In genomic region chr9:22054076-22054475, GRCh38 we compare ENCODE assay signal across 17 cellular contexts. TPM values are rescaled to one million over a fixed set of nuclear protein-coding genes. Genes with fewer than 3 reads are reported as not detected.
DNase-seq lines count a peak whose midpoint lies in the region; ATAC-seq and TF ChIP-seq lines count a peak whose summit lies in the region.
"Had no signal": no experiment of that assay in that cellular context is flagged by ENCODE, and none has a peak within 500 bp of the region (broad histone marks: within the 10 kb centered on the region; RNA-seq: fewer than 3 reads in every experiment).

No MANE protein-coding gene starts in this region.

- H2AFZ ChIP-seq in ACC112 (ENCODE audit: low read length, unreplicated experiment), result no peak overlapping the region
- no peak overlapping the region for H2AFZ ChIP-seq in IMR-90 (replicated peaks; ENCODE audit: low read length, poor library complexity)

- intact Hi-C loops in IMR-90 (cut with micrococcal nuclease), result loop anchor here (5.0 kb wide), 1 partner anchor 183 kb away; no protein-coding TSS in a partner anchor
- intact Hi-C loops in activated T-helper 1 cell treated with anti-CD3 and anti-CD28 coated beads, Interleukin-12 subunit alpha, Interleukin-12 subunit beta, Interleukin-2, Interleukin-4 antibody, amounts not matched to agents 30 ng/mL and 10 ng/mL and 1 ng/mL, durations not matched to agents 14 hours and 24 hours and 36 hours (cut with micrococcal nuclease), result loop anchor here (5.0 kb wide), 2 partner anchors 123 to 158 kb away; no protein-coding TSS in a partner anchor
- intact Hi-C loops in activated CD4-positive, alpha-beta T cell treated with anti-CD3 and anti-CD28 coated beads for 36 hours (cut with DNase I, micrococcal nuclease), result loop anchor here (5.0 to 10.0 kb wide), 3 partner anchors 53 to 699 kb away; partner anchors contain the start of gene IFNA6 (in 1 of the 2)

- H3K27me3 Mint-ChIP-seq in activated T-helper 1 cell treated with anti-CD3 and anti-CD28 coated beads, Interleukin-12 subunit alpha, Interleukin-12 subunit beta, Interleukin-2, Interleukin-4 antibody, amounts not matched to agents 30 ng/mL and 10 ng/mL and 1 ng/mL, durations not matched to agents 14 hours and 24 hours and 36 hours (ENCODE audit: insufficient read depth), result peaks cover 19% of the 10 kb centered on the region
- H3K27me3 Mint-ChIP-seq in stimulated activated memory B cell treated with anti-CD40 and anti-IgM and Interleukin-4, amounts not matched to agents 10 μg/mL and 1 μg/mL and 100 μg/mL, for 72 hours, result no peaks in the 10 kb centered on the region
- peaks cover 13% of the 10 kb centered on the region for H3K27me3 Mint-ChIP-seq in activated CD4-positive, alpha-beta T cell treated with anti-CD3 and anti-CD28 coated beads for 36 hours
- H3K27me3 Mint-ChIP-seq: B cell; CD4-positive, alpha-beta T cell had no signal

- peaks cover 3% of the 10 kb centered on the region; the same call in 1 of the 2 replicates for H3K9me1 ChIP-seq in IMR-90 (ENCODE audit: insufficient read depth, low read length)

- no peak overlapping the region for H2BK5ac ChIP-seq in IMR-90 (ENCODE audit: low read depth, low read length, poor library complexity, severe bottlenecking)

- no peak overlapping the region for H3K56ac ChIP-seq in IMR-90 (ENCODE audit: extremely low read depth, insufficient read depth, low read length)

- no peak overlapping the region for H3K4me2 ChIP-seq in IMR-90 (ENCODE audit: low read depth, low read length)

- H3K4me3 Mint-ChIP-seq in activated T-helper 1 cell treated with anti-CD3 and anti-CD28 coated beads, Interleukin-12 subunit alpha, Interleukin-12 subunit beta, Interleukin-2, Interleukin-4 antibody, amounts not matched to agents 30 ng/mL and 10 ng/mL and 1 ng/mL, durations not matched to agents 14 hours and 24 hours and 36 hours, result no peak overlapping the region
- no peak overlapping the region for H3K4me3 Mint-ChIP-seq in stimulated activated memory B cell treated with anti-CD40 and anti-IgM and Interleukin-4, amounts not matched to agents 10 μg/mL and 1 μg/mL and 100 μg/mL, for 72 hours
- H3K4me3 Mint-ChIP-seq in activated CD4-positive, alpha-beta T cell treated with anti-CD3 and anti-CD28 coated beads for 36 hours, result no peak overlapping the region
- H3K4me3 Mint-ChIP-seq: B cell; CD4-positive, alpha-beta T cell had no signal

- H3K36me3 Mint-ChIP-seq in activated T-helper 1 cell treated with anti-CD3 and anti-CD28 coated beads, Interleukin-12 subunit alpha, Interleukin-12 subunit beta, Interleukin-2, Interleukin-4 antibody, amounts not matched to agents 30 ng/mL and 10 ng/mL and 1 ng/mL, durations not matched to agents 14 hours and 24 hours and 36 hours (ENCODE audit: low read depth), result peaks cover 7% of the 10 kb centered on the region
- peaks cover 4% of the 10 kb centered on the region for H3K36me3 Mint-ChIP-seq in stimulated activated memory B cell treated with anti-CD40 and anti-IgM and Interleukin-4, amounts not matched to agents 10 μg/mL and 1 μg/mL and 100 μg/mL, for 72 hours
- H3K36me3 Mint-ChIP-seq in activated CD4-positive, alpha-beta T cell treated with anti-CD3 and anti-CD28 coated beads for 36 hours (ENCODE audit: low read depth), result no peaks in the 10 kb centered on the region

- peaks cover 32% of the 10 kb centered on the region for H3K4me1 Mint-ChIP-seq in activated T-helper 1 cell treated with anti-CD3 and anti-CD28 coated beads, Interleukin-12 subunit alpha, Interleukin-12 subunit beta, Interleukin-2, Interleukin-4 antibody, amounts not matched to agents 30 ng/mL and 10 ng/mL and 1 ng/mL, durations not matched to agents 14 hours and 24 hours and 36 hours (ENCODE audit: low read depth)
- H3K4me1 Mint-ChIP-seq in stimulated activated memory B cell treated with anti-CD40 and anti-IgM and Interleukin-4, amounts not matched to agents 10 μg/mL and 1 μg/mL and 100 μg/mL, for 72 hours, result peaks cover 16% of the 10 kb centered on the region
- peaks cover 30% of the 10 kb centered on the region for H3K4me1 Mint-ChIP-seq in activated CD4-positive, alpha-beta T cell treated with anti-CD3 and anti-CD28 coated beads for 36 hours

- no peaks in the 10 kb centered on the region for H3K79me2 ChIP-seq in ACC112 (ENCODE audit: control insufficient read depth, insufficient read depth, low read length, unreplicated experiment)

- H3K9me3 ChIP-seq in IMR-90 (ENCODE audit: control insufficient read depth, insufficient read depth, low read length), result no peaks in the 10 kb centered on the region
- no peaks in the 10 kb centered on the region for H3K9me3 ChIP-seq in SJSA1 (replicated peaks)

- in situ Hi-C loops in IMR-90 (cut with MboI; ENCODE audit: low sequenced_read_pairs) (no loop called here), G401 (cut with HindIII; ENCODE audit: low sequenced_read_pairs) (no loop called here)

- no peak overlapping the region for H2AK5ac ChIP-seq in IMR-90 (ENCODE audit: low read depth, low read length)

- no peak overlapping the region for H2BK15ac ChIP-seq in IMR-90 (ENCODE audit: low read depth, low read length)

- H2BK120ac ChIP-seq in IMR-90 (ENCODE audit: low read depth, low read length), result no peak overlapping the region

- peak; percentile 22 for DNase-seq in IMR-90
- DNase-seq in SJSA1 (ENCODE audit: low read depth in 1 of 2, low spot score in 2 of 2), result no peak
- peak; percentile 81 for DNase-seq in choroid plexus epithelial cell (ENCODE audit: low read depth)
- DNase-seq in activated T-helper 1 cell treated with anti-CD3 and anti-CD28 coated beads, Interleukin-12 subunit alpha, Interleukin-12 subunit beta, Interleukin-2, Interleukin-4 antibody, amounts not matched to agents 30 ng/mL and 10 ng/mL and 1 ng/mL, durations not matched to agents 14 hours and 24 hours and 36 hours (ENCODE audit: low spot score), result no peak
- DNase-seq in G401 (ENCODE audit: low spot score), result no peak
- no peak for DNase-seq in activated CD4-positive, alpha-beta T cell treated with anti-CD3 and anti-CD28 coated beads for 36 hours
- DNase-seq: C1 segment of cervical spinal cord; CD4-positive, alpha-beta T cell; DMS79; GDM1; HCEC 1CT had no signal

- H3K9ac ChIP-seq in IMR-90 (ENCODE audit: low read depth, low read length), result no peak overlapping the region

- WGBS in IMR-90 (ENCODE audit: extremely low coverage in 2 of 2, insufficient read length in 1 of 2), 2 experiments, result no CpG with 5 or more reads among the region's 3 CpGs

- peaks cover 3% of the 10 kb centered on the region for H3K9me3 Mint-ChIP-seq in activated T-helper 1 cell treated with anti-CD3 and anti-CD28 coated beads, Interleukin-12 subunit alpha, Interleukin-12 subunit beta, Interleukin-2, Interleukin-4 antibody, amounts not matched to agents 30 ng/mL and 10 ng/mL and 1 ng/mL, durations not matched to agents 14 hours and 24 hours and 36 hours
- H3K9me3 Mint-ChIP-seq in stimulated activated memory B cell treated with anti-CD40 and anti-IgM and Interleukin-4, amounts not matched to agents 10 μg/mL and 1 μg/mL and 100 μg/mL, for 72 hours, result no peaks in the 10 kb centered on the region
- no peaks in the 10 kb centered on the region for H3K9me3 Mint-ChIP-seq in activated CD4-positive, alpha-beta T cell treated with anti-CD3 and anti-CD28 coated beads for 36 hours (ENCODE audit: low read depth)
- H3K9me3 Mint-ChIP-seq: CD4-positive, alpha-beta T cell had no signal

- TF ChIP-seq POLR2A in IMR-90 (IDR thresholded peaks at IDR 0.05; ENCODE audit: low read depth, low read length), result no peak

- H3K23ac ChIP-seq in IMR-90 (ENCODE audit: low read depth, low read length), result no peak overlapping the region

- no peak for TF ChIP-seq CTCF in IMR-90 (conservative IDR thresholded peaks at IDR 0.05; ENCODE audit: low read depth, low read length)
- TF ChIP-seq CTCF in choroid plexus epithelial cell (conservative IDR thresholded peaks at IDR 0.05; ENCODE audit: low read depth, low read length), result no peak

- H3K4me3 ChIP-seq in ACC112 (ENCODE audit: low read depth, low read length) (no peak overlapping the region), IMR-90 (ENCODE audit: insufficient read depth, low read depth, low read length) (no peak overlapping the region), SJSA1 (no peak overlapping the region), choroid plexus epithelial cell (ENCODE audit: low read depth, low read length) (no peak overlapping the region)

- no peak overlapping the region for H3K14ac ChIP-seq in IMR-90 (replicated peaks; ENCODE audit: low read depth, low read length)

- H4K91ac ChIP-seq in IMR-90 (ENCODE audit: insufficient read depth, low read depth, low read length), result no peak overlapping the region

- no TSS peak for BruUV-seq in IMR-90 (replicated peaks; lab: Mats Ljungman, UMichigan)

- CTCF ChIA-PET in IMR-90 (lab: Yijun Ruan, JAX), result interaction anchor here (0.6 to 3.0 kb wide), 2 partner anchors 63 to 185 kb away, joined by 3 to 11 read pairs; no protein-coding TSS in a partner anchor
- CTCF ChIA-PET in activated CD4-positive, alpha-beta T cell treated with anti-CD3 and anti-CD28 coated beads for 36 hours (lab: Charles Lee), result interaction anchor here (0.6 to 1.5 kb wide), 4 partner anchors 15 to 1916 kb away, joined by 3 to 4 read pairs (median 3); no protein-coding TSS in a partner anchor

- ATAC-seq in IMR-90 (ENCODE audit: low read depth), result no peak
- no peak for ATAC-seq in stimulated activated memory B cell treated with anti-CD40 and anti-IgM and Interleukin-4, amounts not matched to agents 10 μg/mL and 1 μg/mL and 100 μg/mL, for 72 hours
- no peak for ATAC-seq in activated CD4-positive, alpha-beta T cell treated with anti-CD3 and anti-CD28 coated beads for 36 hours

- no peak overlapping the region for H2BK20ac ChIP-seq in IMR-90 (ENCODE audit: low read depth, low read length)

- POLR2A ChIA-PET in IMR-90 (lab: Charles Lee; ENCODE audit: unreplicated experiment), result interaction anchor here (0.6 kb wide), 1 partner anchor 49 kb away, joined by 3 read pairs; no protein-coding TSS in a partner anchor
- POLR2A ChIA-PET in activated CD4-positive, alpha-beta T cell treated with anti-CD3 and anti-CD28 coated beads for 36 hours (lab: Charles Lee), result no interaction called here

- H3K4ac ChIP-seq in IMR-90 (ENCODE audit: low read depth, low read length), result no peak overlapping the region

- no peak overlapping the region for H3K27ac Mint-ChIP-seq in activated T-helper 1 cell treated with anti-CD3 and anti-CD28 coated beads, Interleukin-12 subunit alpha, Interleukin-12 subunit beta, Interleukin-2, Interleukin-4 antibody, amounts not matched to agents 30 ng/mL and 10 ng/mL and 1 ng/mL, durations not matched to agents 14 hours and 24 hours and 36 hours
- H3K27ac Mint-ChIP-seq in stimulated activated memory B cell treated with anti-CD40 and anti-IgM and Interleukin-4, amounts not matched to agents 10 μg/mL and 1 μg/mL and 100 μg/mL, for 72 hours, result no peak overlapping the region
- no peak overlapping the region for H3K27ac Mint-ChIP-seq in activated CD4-positive, alpha-beta T cell treated with anti-CD3 and anti-CD28 coated beads for 36 hours
- H3K27ac Mint-ChIP-seq: B cell; CD4-positive, alpha-beta T cell had no signal

- H3K27me3 ChIP-seq in ACC112 (ENCODE audit: insufficient read depth, low read length), result no peaks in the 10 kb centered on the region
- no peaks in the 10 kb centered on the region for H3K27me3 ChIP-seq in IMR-90 (ENCODE audit: control insufficient read depth, insufficient read depth, low read length)
- H3K27me3 ChIP-seq in SJSA1 (replicated peaks), result no peaks in the 10 kb centered on the region

- no peak for TF ChIP-seq RAD21 in IMR-90 (IDR thresholded peaks at IDR 0.05; ENCODE audit: low read length)

- H3K18ac ChIP-seq in IMR-90 (ENCODE audit: low read depth, low read length), result no peak overlapping the region

- dilution Hi-C loops in IMR-90 (cut with HindIII; ENCODE audit: low sequenced_read_pairs, unreplicated experiment), result no loop called here

- H4K5ac ChIP-seq in IMR-90 (ENCODE audit: low read depth, low read length), result no peak overlapping the region

- H2AK9ac ChIP-seq in IMR-90 (replicated peaks; ENCODE audit: low read depth, low read length, poor library complexity), result no peak overlapping the region

- H3K27ac ChIP-seq in ACC112 (ENCODE audit: low read depth, low read length), result peak overlapping the region; percentile 86; the same call in 1 of the 2 replicates
- no peak overlapping the region for H3K27ac ChIP-seq in IMR-90 (ENCODE audit: insufficient read depth, low read length)
- H3K27ac ChIP-seq in SJSA1, result 0 out of 2 replicates have a peak overlapping the region, but pooled peaks have one; percentile 81
- H3K27ac ChIP-seq: HL-60 had no signal

- H3K4me1 ChIP-seq in ACC112 (ENCODE audit: control insufficient read depth, insufficient read depth, low read length, unreplicated experiment) (peaks cover 55% of the 10 kb centered on the region), IMR-90 (ENCODE audit: control insufficient read depth, insufficient read depth, low read length) (peaks cover 2% of the 10 kb centered on the region), SJSA1 (replicated peaks) (peaks cover 39% of the 10 kb centered on the region)

- H4K8ac ChIP-seq in IMR-90 (ENCODE audit: low read depth in 2 of 2, low read length in 2 of 2), result no peak overlapping the region

- H3K79me1 ChIP-seq in IMR-90 (ENCODE audit: low read depth in 1 of 2, low read length in 2 of 2), result no peaks in the 10 kb centered on the region

- H3K36me3 ChIP-seq in ACC112 (ENCODE audit: insufficient read depth, low read length), result peaks cover 13% of the 10 kb centered on the region
- no peaks in the 10 kb centered on the region for H3K36me3 ChIP-seq in IMR-90 (ENCODE audit: control insufficient read depth, insufficient read depth, low read length)
- peaks cover 2% of the 10 kb centered on the region for H3K36me3 ChIP-seq in SJSA1

- peaks cover 3% of the 10 kb centered on the region; the same call in 1 of the 2 replicates for H4K20me1 ChIP-seq in IMR-90 (ENCODE audit: insufficient read depth, low read length)

RNA-seq across cellular contexts. Expression of gene CDKN2B, which starts 45.0 kb away (rescaled TPM):
- 3.6 and 5.6 TPM in 2 replicates for total RNA-seq in IMR-90 (2012; rRNA removed)
- polyA plus RNA-seq in IMR-90 (2012; rRNA removed), result 7.3 and 8.2 TPM in 2 replicates
- polyA plus RNA-seq in IMR-90 (2012; cell fraction: cytosol; rRNA removed), result 4.0 and 5.4 TPM in 2 replicates
- polyA plus RNA-seq in IMR-90 (2012; cell fraction: nucleus; rRNA removed; ENCODE audit: low replicate concordance), result 20.4 and 30.8 TPM in 2 replicates
- total RNA-seq in SJSA1 (2014; rRNA removed; shearing (Covaris generic)), result 22.3 and 29.6 TPM in 2 replicates
- total RNA-seq in activated T-helper 1 cell treated with anti-CD3 and anti-CD28 coated beads, Interleukin-12 subunit alpha, Interleukin-12 subunit beta, Interleukin-2, Interleukin-4 antibody, amounts not matched to agents 30 ng/mL and 10 ng/mL and 1 ng/mL, durations not matched to agents 14 hours and 24 hours and 36 hours, result 0.73 and 0.76 TPM in 2 replicates
- 0.61 and 2.6 TPM in 2 replicates for total RNA-seq in G401 (2014; rRNA removed; shearing (Covaris generic))
- not detected for total RNA-seq in activated CD4-positive, alpha-beta T cell treated with anti-CD3 and anti-CD28 coated beads for 36 hours
- total RNA-seq: A172; CD4-positive, alpha-beta T cell; H4 had no signal

RNA-seq across cellular contexts. Expression of gene CDKN2B-AS1, which starts 59.5 kb away (rescaled TPM):
- 1.1 and 1.7 TPM in 2 replicates for total RNA-seq in IMR-90 (2012; rRNA removed)
- 0.70 and 1.0 TPM in 2 replicates for polyA plus RNA-seq in IMR-90 (2012; rRNA removed)
- polyA plus RNA-seq in IMR-90 (2012; cell fraction: cytosol; rRNA removed), result 0.12 and 0.25 TPM in 2 replicates
- polyA plus RNA-seq in IMR-90 (2012; cell fraction: nucleus; rRNA removed; ENCODE audit: low replicate concordance), result 0.82 and 7.2 TPM in 2 replicates
- total RNA-seq in SJSA1 (2014; rRNA removed; shearing (Covaris generic)), result 2.6 and 7.5 TPM in 2 replicates
- 1.2 and 1.4 TPM in 2 replicates for total RNA-seq in activated T-helper 1 cell treated with anti-CD3 and anti-CD28 coated beads, Interleukin-12 subunit alpha, Interleukin-12 subunit beta, Interleukin-2, Interleukin-4 antibody, amounts not matched to agents 30 ng/mL and 10 ng/mL and 1 ng/mL, durations not matched to agents 14 hours and 24 hours and 36 hours
- not detected in 2 replicates for total RNA-seq in G401 (2014; rRNA removed; shearing (Covaris generic))
- total RNA-seq in activated CD4-positive, alpha-beta T cell treated with anti-CD3 and anti-CD28 coated beads for 36 hours, result under 1 TPM; 0.21 to 0.23 TPM
- total RNA-seq: A172, H4 had no signal

RNA-seq across cellular contexts. Expression of gene CDKN2A, which starts 59.9 kb away (rescaled TPM):
- total RNA-seq in IMR-90 (2012; rRNA removed), result 11.3 and 17.5 TPM in 2 replicates
- 75.3 and 143 TPM in 2 replicates for polyA plus RNA-seq in IMR-90 (2012; rRNA removed)
- 94.9 and 145 TPM in 2 replicates for polyA plus RNA-seq in IMR-90 (2012; cell fraction: cytosol; rRNA removed)
- polyA plus RNA-seq in IMR-90 (2012; cell fraction: nucleus; rRNA removed; ENCODE audit: low replicate concordance), result 55.5 and 101 TPM in 2 replicates
- 198 and 290 TPM in 2 replicates for total RNA-seq in SJSA1 (2014; rRNA removed; shearing (Covaris generic))
- total RNA-seq in activated T-helper 1 cell treated with anti-CD3 and anti-CD28 coated beads, Interleukin-12 subunit alpha, Interleukin-12 subunit beta, Interleukin-2, Interleukin-4 antibody, amounts not matched to agents 30 ng/mL and 10 ng/mL and 1 ng/mL, durations not matched to agents 14 hours and 24 hours and 36 hours, result 5.0 and 5.4 TPM in 2 replicates
- total RNA-seq in G401 (2014; rRNA removed; shearing (Covaris generic)), result 8.4 and 14.6 TPM in 2 replicates
- total RNA-seq in activated CD4-positive, alpha-beta T cell treated with anti-CD3 and anti-CD28 coated beads for 36 hours, result 1 to 10 TPM in 1 of 2 experiments, under 1 TPM in 1; 0.86 to 1.6 TPM
- total RNA-seq: A172 had no signal

Comparison
In these comparisons a context has a peak if more than half of its experiments do, and no peak if none do; other contexts are left out.
1. DNase-seq: peak in IMR-90 (single experiment) and choroid plexus epithelial cell (single experiment); none in SJSA1 (0 of 2), activated T-helper 1 cell treated with anti-CD3 and anti-CD28 coated beads, Interleukin-12 subunit alpha, Interleukin-12 subunit beta, Interleukin-2, Interleukin-4 antibody, amounts not matched to agents 30 ng/mL and 10 ng/mL and 1 ng/mL, durations not matched to agents 14 hours and 24 hours and 36 hours (single experiment), G401 (single experiment) and activated CD4-positive, alpha-beta T cell treated with anti-CD3 and anti-CD28 coated beads for 36 hours (single experiment).
2. RNA of gene CDKN2A, which starts 59.9 kb away (total RNA-seq): 198 to 290 TPM in SJSA1; 11.3 to 17.5 TPM in IMR-90, 8.4 to 14.6 TPM in G401, 5.0 to 5.4 TPM in activated T-helper 1 cell treated with anti-CD3 and anti-CD28 coated beads, Interleukin-12 subunit alpha, Interleukin-12 subunit beta, Interleukin-2, Interleukin-4 antibody, amounts not matched to agents 30 ng/mL and 10 ng/mL and 1 ng/mL, durations not matched to agents 14 hours and 24 hours and 36 hours and 0.86 to 1.6 TPM in activated CD4-positive, alpha-beta T cell treated with anti-CD3 and anti-CD28 coated beads for 36 hours; every median in the first group is over 10 times any median in the second.